8 cellular contexts compared by ENCODE assay signal in the genomic region with DNA sequence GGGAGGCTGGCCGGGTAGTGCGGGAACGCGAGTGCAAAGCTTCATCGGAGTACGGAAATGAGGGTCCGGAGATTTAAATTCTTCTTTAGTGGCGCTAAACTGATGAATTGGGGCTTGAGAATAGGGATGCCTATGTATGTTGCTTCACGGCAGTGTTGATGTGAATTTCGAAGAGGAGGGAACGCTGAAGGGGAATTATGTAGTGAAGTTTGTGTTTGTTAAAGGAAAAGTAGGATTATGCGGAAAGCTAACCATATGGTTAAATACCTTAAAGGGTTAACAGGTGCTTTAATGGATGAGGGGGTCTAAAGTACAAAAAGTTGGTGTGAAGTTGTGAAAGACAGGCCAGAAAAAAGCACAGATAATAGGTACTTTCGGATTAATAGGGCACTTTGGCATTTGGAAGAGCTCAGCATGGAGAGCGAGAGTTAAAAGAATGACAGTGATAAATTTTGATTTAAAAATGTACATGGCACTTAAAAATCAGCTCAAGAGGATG. TPM values are rescaled to one million over a fixed set of nuclear protein-coding genes. Genes with fewer than 3 reads are reported as not detected.
A peak's percentile ranks its signal among the peaks of the same experiment; 100 is the strongest.
DNase-seq lines count a peak whose midpoint lies in the region; ATAC-seq and TF ChIP-seq lines count a peak whose summit lies in the region.

No MANE protein-coding gene starts in this region.

- H3K27me3 Mint-ChIP-seq in GM23338 (ENCODE audit: insufficient read depth, low read depth, poor library complexity), result peaks cover 4% of the 10 kb centered on the region
- H3K27me3 Mint-ChIP-seq in activated CD8-positive, alpha-beta memory T cell treated with anti-CD3 and anti-CD28 coated beads, Interleukin-2, amount 10 ng/mL, durations not matched to agents 7 days and 5 days, result no peaks in the 10 kb centered on the region

- no TSS peak for BruUV-seq in Panc1 (replicated peaks; lab: Mats Ljungman, UMichigan)

- no peaks in the 10 kb centered on the region; the same call in 1 of the 2 replicates for H3F3A ChIP-seq in GM23338 (replicated peaks; ENCODE audit: low read depth)

- H4K20me1 ChIP-seq in GM23338 (replicated peaks; ENCODE audit: insufficient read depth), result peaks cover 24% of the 10 kb centered on the region

- H3K9me3 Mint-ChIP-seq in GM23338, result no peaks in the 10 kb centered on the region; the same call in 2 of the 3 replicates
- H3K9me3 Mint-ChIP-seq in activated CD8-positive, alpha-beta memory T cell treated with anti-CD3 and anti-CD28 coated beads, Interleukin-2, amount 10 ng/mL, durations not matched to agents 7 days and 5 days (ENCODE audit: low read depth), result no peaks in the 10 kb centered on the region

- POLR2A ChIA-PET in Panc1 (lab: Charles Lee), result interaction anchor here (0.8 kb wide), 1 partner anchor 18 kb away, joined by 3 read pairs; no protein-coding TSS in a partner anchor

- peaks cover 85% of the 10 kb centered on the region for H3K79me2 ChIP-seq in GM23338 (replicated peaks; ENCODE audit: insufficient read depth)

- no peaks in the 10 kb centered on the region for H3K9me2 ChIP-seq in GM23338 (ENCODE audit: insufficient read depth)

- in situ Hi-C loops in Panc1 (cut with HindIII; ENCODE audit: low pct_unique_long_range_greater_than_20kb, low sequenced_read_pairs), result no loop called here

- ATAC-seq in GM23338 (no peak), Panc1 (no peak), GM19397 (IDR thresholded peaks at IDR 0.05; ENCODE audit: unreplicated experiment) (no peak)
- no peak for ATAC-seq in activated CD8-positive, alpha-beta memory T cell treated with anti-CD3 and anti-CD28 coated beads, Interleukin-2, amount 10 ng/mL, durations not matched to agents 7 days and 5 days

- peaks cover 3% of the 10 kb centered on the region for H3K36me3 Mint-ChIP-seq in GM23338 (ENCODE audit: low read depth)
- peaks cover 8% of the 10 kb centered on the region for H3K36me3 Mint-ChIP-seq in activated CD8-positive, alpha-beta memory T cell treated with anti-CD3 and anti-CD28 coated beads, Interleukin-2, amount 10 ng/mL, durations not matched to agents 7 days and 5 days

- CTCF ChIA-PET in Panc1 (lab: Charles Lee), result interaction anchor here (1.4 kb wide), 1 partner anchor 49 kb away, joined by 3 read pairs; no protein-coding TSS in a partner anchor
- CTCF ChIA-PET in activated CD8-positive, alpha-beta memory T cell treated with anti-CD3 and anti-CD28 coated beads, Interleukin-2, amount 10 ng/mL, durations not matched to agents 7 days and 5 days (lab: Charles Lee), result interaction anchor here (0.7 to 3.2 kb wide), 4 partner anchors 18 to 211 kb away, joined by 3 to 24 read pairs (median 4); partner anchors contain the start of gene SH3GLB1

- H3K27ac Mint-ChIP-seq in GM23338, result no peak overlapping the region
- H3K27ac Mint-ChIP-seq in activated CD8-positive, alpha-beta memory T cell treated with anti-CD3 and anti-CD28 coated beads, Interleukin-2, amount 10 ng/mL, durations not matched to agents 7 days and 5 days, result no peak overlapping the region

- H3K9me3 ChIP-seq in Panc1 (ENCODE audit: control insufficient read depth, insufficient read depth, low read depth, low read length), result peaks cover 3% of the 10 kb centered on the region; the same call in 1 of the 2 replicates
- H3K9me3 ChIP-seq in right atrium auricular region, result no peaks in the 10 kb centered on the region

- H3K36me3 ChIP-seq in GM23338 (ENCODE audit: insufficient read depth) (no peaks in the 10 kb centered on the region), Panc1 (ENCODE audit: control insufficient read depth, insufficient read depth, low read length) (peaks cover 4% of the 10 kb centered on the region; the same call in 1 of the 2 replicates), right atrium auricular region (no peaks in the 10 kb centered on the region)

- no peak for TF ChIP-seq CTCF in GM23338 (conservative IDR thresholded peaks at IDR 0.05; ENCODE audit: low read depth in 2 of 2)
- TF ChIP-seq CTCF in Panc1 (IDR thresholded peaks at IDR 0.05), result no peak
- TF ChIP-seq CTCF in right atrium auricular region (IDR thresholded peaks at IDR 0.05), result no peak

- H3K4me1 Mint-ChIP-seq in GM23338, result peaks cover 23% of the 10 kb centered on the region
- H3K4me1 Mint-ChIP-seq in activated CD8-positive, alpha-beta memory T cell treated with anti-CD3 and anti-CD28 coated beads, Interleukin-2, amount 10 ng/mL, durations not matched to agents 7 days and 5 days, result peaks cover 27% of the 10 kb centered on the region

- peak overlapping the region; percentile 92 for H3K4me2 ChIP-seq in GM23338

- H3K4me3 ChIP-seq in GM23338 (peak overlapping the region; percentile 85), Panc1 (ENCODE audit: low read depth in 2 of 2, low read length in 2 of 2) (peak overlapping the region; percentile 94 to 95), right atrium auricular region (peak overlapping the region; percentile 90 to 91), skin epidermis (peak overlapping the region; percentile 66 to 98 (median 88))

- H2AFZ ChIP-seq in GM23338, result peak overlapping the region; percentile 38; the same call in 1 of the 2 replicates

- H3K4me3 Mint-ChIP-seq in GM23338, result no peak overlapping the region
- H3K4me3 Mint-ChIP-seq in activated CD8-positive, alpha-beta memory T cell treated with anti-CD3 and anti-CD28 coated beads, Interleukin-2, amount 10 ng/mL, durations not matched to agents 7 days and 5 days, result no peak overlapping the region

- H3K27ac ChIP-seq in GM23338 (ENCODE audit: low read depth), result no peak overlapping the region; the same call in 1 of the 2 replicates
- H3K27ac ChIP-seq in Panc1 (ENCODE audit: low read length), result peak overlapping the region; percentile 89
- H3K27ac ChIP-seq in right atrium auricular region, result peak overlapping the region; percentile 90 to 92
- peak overlapping the region in 18 of 21 experiments; percentile 30 to 97 (median 90) for H3K27ac ChIP-seq in skin epidermis

- H3K4me1 ChIP-seq in GM23338 (ENCODE audit: insufficient read depth) (peaks cover 10% of the 10 kb centered on the region), Panc1 (ENCODE audit: control insufficient read depth, insufficient read depth, low read length) (peaks cover 20% of the 10 kb centered on the region; the same call in 1 of the 2 replicates), right atrium auricular region (peaks cover 0 to 29% of the 10 kb centered on the region in 2 donors)

- H3K27me3 ChIP-seq in GM23338 (ENCODE audit: insufficient read depth) (no peaks in the 10 kb centered on the region), Panc1 (ENCODE audit: control insufficient read depth, insufficient read depth, low read length) (no peaks in the 10 kb centered on the region), right atrium auricular region (no peaks in the 10 kb centered on the region)

- intact Hi-C loops in Panc1 (cut with micrococcal nuclease; ENCODE audit: unreplicated experiment), result loop anchor here (10.0 kb wide), 1 partner anchor 109 kb away; no protein-coding TSS in a partner anchor

- no peak for DNase-seq in GM23338 (ENCODE audit: low spot score)
- no peak for DNase-seq in Panc1 (ENCODE audit: low read depth, low spot score)
- DNase-seq in right atrium auricular region (ENCODE audit: low spot score), result no peak
- DNase-seq in NCI-H2171 (lab: John Stamatoyannopoulos, UW), result no peak
- DNase-seq in SW480 (ENCODE audit: low spot score), result no peak
- DNase-seq in activated CD8-positive, alpha-beta memory T cell treated with anti-CD3 and anti-CD28 coated beads, Interleukin-2, amount 10 ng/mL, durations not matched to agents 7 days and 5 days, result no peak

RNA-seq across cellular contexts. Expression of gene HS2ST1, which starts 1.4 kb away (rescaled TPM):
- total RNA-seq in GM23338 (2014; rRNA removed; shearing (Covaris generic)), result 17.1 and 19.5 TPM in 2 replicates
- polyA plus RNA-seq in GM23338 (2016; fragmentation: Nextera tagmentation; extraction: Ambion mirVana), result 4.9 and 6.7 TPM in 2 replicates
- total RNA-seq in Panc1 (2021; ENCODE audit: unreplicated experiment) (81.0 TPM), right atrium auricular region (1 to 10 TPM; 7.7 TPM)
- 35.5 TPM for polyA plus RNA-seq in Panc1 (2012; ENCODE audit: insufficient read length)
- 10 to 100 TPM; 13.9 to 17.0 TPM for total RNA-seq in activated CD8-positive, alpha-beta memory T cell treated with anti-CD3 and anti-CD28 coated beads, Interleukin-2, amount 10 ng/mL, durations not matched to agents 7 days and 5 days

RNA-seq across cellular contexts. Expression of gene SELENOF, which starts 1.9 kb away (rescaled TPM):
- total RNA-seq in GM23338 (2014; rRNA removed; shearing (Covaris generic)), result 113 and 160 TPM in 2 replicates
- polyA plus RNA-seq in GM23338 (2016; fragmentation: Nextera tagmentation; extraction: Ambion mirVana), result 129 and 142 TPM in 2 replicates
- total RNA-seq in Panc1 (2021; ENCODE audit: unreplicated experiment) (190 TPM), right atrium auricular region (10 to 100 TPM; 73.1 to 80.7 TPM)
- polyA plus RNA-seq in Panc1 (2012; ENCODE audit: insufficient read length), result 116 TPM
- 100 to 1,000 TPM; 128 to 162 TPM for total RNA-seq in activated CD8-positive, alpha-beta memory T cell treated with anti-CD3 and anti-CD28 coated beads, Interleukin-2, amount 10 ng/mL, durations not matched to agents 7 days and 5 days
